19 cellular contexts compared by ENCODE assay signal in genomic region chr1:5140136-5140535, GRCh38.
DNase-seq lines count a peak whose midpoint lies in the region; ATAC-seq and TF ChIP-seq lines count a peak whose summit lies in the region.
"Had no signal": no experiment of that assay in that cellular context is flagged by ENCODE, and none has a peak within 500 bp of the region (broad histone marks: within the 10 kb centered on the region; RNA-seq: fewer than 3 reads in every experiment).

No MANE protein-coding gene starts in this region.

- DNase-seq in activated naive CD8-positive, alpha-beta T cell treated with anti-CD3 and anti-CD28 coated beads, Interleukin-2, amount 50 U/mL, for 24 hours: no peak
- DNase-seq in NCI-H748 (lab: John Stamatoyannopoulos, UW; ENCODE audit: unreplicated experiment) (peak; percentile 66), body of pancreas (no peak), NAMALWA (ENCODE audit: low spot score) (no peak), inferior parietal cortex (ENCODE audit: extremely low spot score) (no peak)
- DNase-seq: CD4-positive, CD25-positive, alpha-beta regulatory T cell; GDM1; GOT3; HCEC 1CT; NCI-H1048; NCI-H2081 treated with DMSO at 0.1 percent for 48 hours; NCI-H2171 treated with DMSO at 0.1 percent for 48 hours; NCI-H82; Right ventricle myocardium superior; T1000 had no signal

- WGBS in body of pancreas, 2 donors: 59 to 73% methylated on average over 5 of the region's 5 CpGs

- no peaks in the 10 kb centered on the region for H3K36me3 Mint-ChIP-seq in activated naive CD8-positive, alpha-beta T cell
- H3K36me3 Mint-ChIP-seq in activated naive CD8-positive, alpha-beta T cell treated with anti-CD3 and anti-CD28 coated beads, Interleukin-2, amount 50 U/mL, for 24 hours (ENCODE audit: low read depth): no peaks in the 10 kb centered on the region
- H3K36me3 Mint-ChIP-seq: CD4-positive, CD25-positive, alpha-beta regulatory T cell had no signal

- H3K27ac ChIP-seq in body of pancreas: no peak overlapping the region

- no peaks in the 10 kb centered on the region for H3K4me1 Mint-ChIP-seq in activated naive CD8-positive, alpha-beta T cell (ENCODE audit: low read depth)
- H3K4me1 Mint-ChIP-seq in activated naive CD8-positive, alpha-beta T cell treated with anti-CD3 and anti-CD28 coated beads, Interleukin-2, amount 50 U/mL, for 24 hours: no peaks in the 10 kb centered on the region
- H3K4me1 Mint-ChIP-seq: CD4-positive, CD25-positive, alpha-beta regulatory T cell; IgD-negative memory B cell had no signal

- H3K9me3 Mint-ChIP-seq in activated naive CD8-positive, alpha-beta T cell (ENCODE audit: low read depth): no peaks in the 10 kb centered on the region
- H3K9me3 Mint-ChIP-seq in activated naive CD8-positive, alpha-beta T cell treated with anti-CD3 and anti-CD28 coated beads, Interleukin-2, amount 50 U/mL, for 24 hours: no peaks in the 10 kb centered on the region
- H3K9me3 Mint-ChIP-seq: T-helper 1 cell treated with Interleukin-12 subunit alpha and Interleukin-12 subunit beta and Interleukin-4 antibody, amounts not matched to agents 30 μg/mL and 1 μg/mL, for 36 hours had no signal

- intact Hi-C loops in body of pancreas (cut with DNase I): no loop called here

- no peak for TF ChIP-seq CTCF in body of pancreas (IDR thresholded peaks at IDR 0.05)

- H3K27ac Mint-ChIP-seq in activated naive CD8-positive, alpha-beta T cell: peak overlapping the region; percentile 12
- no peak overlapping the region for H3K27ac Mint-ChIP-seq in activated naive CD8-positive, alpha-beta T cell treated with anti-CD3 and anti-CD28 coated beads, Interleukin-2, amount 50 U/mL, for 24 hours
- H3K27ac Mint-ChIP-seq: CD4-positive, CD25-positive, alpha-beta regulatory T cell; IgD-negative memory B cell; T-helper 1 cell treated with Interleukin-12 subunit alpha and Interleukin-12 subunit beta and Interleukin-4 antibody, amounts not matched to agents 30 μg/mL and 1 μg/mL, for 36 hours had no signal

- no peak overlapping the region for H3K4me3 ChIP-seq in body of pancreas

- H3K4me1 ChIP-seq in body of pancreas: peaks cover 18% of the 10 kb centered on the region

- H3K27me3 ChIP-seq in body of pancreas: no peaks in the 10 kb centered on the region

- H3K9me3 ChIP-seq in body of pancreas: no peaks in the 10 kb centered on the region

- ATAC-seq in activated naive CD8-positive, alpha-beta T cell treated with anti-CD3 and anti-CD28 coated beads, Interleukin-2, amount 50 U/mL, for 24 hours: no peak
- peak; percentile 42 for ATAC-seq in body of pancreas
- no peak for ATAC-seq in HG02588 (IDR thresholded peaks at IDR 0.05; ENCODE audit: unreplicated experiment)

- no peak for TF ChIP-seq POLR2A in body of pancreas (IDR thresholded peaks at IDR 0.05)

- no peak overlapping the region for H3K4me3 Mint-ChIP-seq in activated naive CD8-positive, alpha-beta T cell
- H3K4me3 Mint-ChIP-seq in activated naive CD8-positive, alpha-beta T cell treated with anti-CD3 and anti-CD28 coated beads, Interleukin-2, amount 50 U/mL, for 24 hours: no peak overlapping the region
- H3K4me3 Mint-ChIP-seq: CD4-positive, CD25-positive, alpha-beta regulatory T cell; IgD-negative memory B cell; T-helper 1 cell treated with Interleukin-12 subunit alpha and Interleukin-12 subunit beta and Interleukin-4 antibody, amounts not matched to agents 30 μg/mL and 1 μg/mL, for 36 hours had no signal

- peaks cover 11% of the 10 kb centered on the region for H3K27me3 Mint-ChIP-seq in activated naive CD8-positive, alpha-beta T cell
- peaks cover 5% of the 10 kb centered on the region for H3K27me3 Mint-ChIP-seq in activated naive CD8-positive, alpha-beta T cell treated with anti-CD3 and anti-CD28 coated beads, Interleukin-2, amount 50 U/mL, for 24 hours
- H3K27me3 Mint-ChIP-seq: CD4-positive, CD25-positive, alpha-beta regulatory T cell had no signal

- H3K36me3 ChIP-seq in body of pancreas (replicated peaks in 1 of 2; ENCODE audit: insufficient read depth in 1 of 2, low read depth in 2 of 2): no peaks in the 10 kb centered on the region
